In genomic region chr2:113527350-113528046, GRCh38 we compare ENCODE assay signal across 10 cellular contexts. TPM values are rescaled to one million over a fixed set of nuclear protein-coding genes. Genes with fewer than 3 reads are reported as not detected.
DNase-seq lines count a peak whose midpoint lies in the region; ATAC-seq and TF ChIP-seq lines count a peak whose summit lies in the region.
"Not testable (repeated sequence)": the region's sequence is repeated elsewhere in the genome, so short reads cannot be mapped to it uniquely, and the experiment has no call there.
"Had no signal": no experiment of that assay in that cellular context is flagged by ENCODE, and none has a peak within 500 bp of the region (broad histone marks: within the 10 kb centered on the region; RNA-seq: fewer than 3 reads in every experiment).

No MANE protein-coding gene starts in this region.

- H3K27me3 ChIP-seq in lower lobe of right lung (ENCODE audit: low read depth) = not testable (repeated sequence)

- H3K4me1 ChIP-seq in lower lobe of right lung = not testable (repeated sequence)

- not testable (repeated sequence) for DNase-seq in central memory CD8-positive, alpha-beta T cell (ENCODE audit: low spot score in 2 of 2); lower lobe of right lung; stimulated activated naive CD8-positive, alpha-beta T cell treated with anti-CD3 and anti-CD28 coated beads, Interleukin-15, amount 100 ng/mL, for 72 hours

- H3K9me3 Mint-ChIP-seq in central memory CD8-positive, alpha-beta T cell; stimulated activated naive CD8-positive, alpha-beta T cell treated with anti-CD3 and anti-CD28 coated beads, Interleukin-15, amount 100 ng/mL, for 72 hours: not testable (repeated sequence)

- H3K4me3 ChIP-seq in lower lobe of right lung = not testable (repeated sequence)

- not testable (repeated sequence) for H3K36me3 Mint-ChIP-seq in central memory CD8-positive, alpha-beta T cell (ENCODE audit: insufficient read depth)

- not testable (repeated sequence) for TF ChIP-seq CTCF in lower lobe of right lung (IDR thresholded peaks at IDR 0.05)

- H3K9me3 ChIP-seq in lower lobe of right lung = not testable (repeated sequence)

- not testable (repeated sequence) for H3K27ac Mint-ChIP-seq in central memory CD8-positive, alpha-beta T cell (ENCODE audit: low read depth); stimulated activated naive CD8-positive, alpha-beta T cell treated with anti-CD3 and anti-CD28 coated beads, Interleukin-15, amount 100 ng/mL, for 72 hours

- not testable (repeated sequence) for H3K4me3 Mint-ChIP-seq in central memory CD8-positive, alpha-beta T cell; stimulated activated naive CD8-positive, alpha-beta T cell treated with anti-CD3 and anti-CD28 coated beads, Interleukin-15, amount 100 ng/mL, for 72 hours

- ATAC-seq in GM18502 (IDR thresholded peaks at IDR 0.05; ENCODE audit: poor library complexity, unreplicated experiment) (peak; percentile 94), GM19397 (IDR thresholded peaks at IDR 0.05; ENCODE audit: unreplicated experiment) (peak; percentile 68), HG02610 (IDR thresholded peaks at IDR 0.05; ENCODE audit: unreplicated experiment) (peak; percentile 77), HG03175 (IDR thresholded peaks at IDR 0.05; ENCODE audit: unreplicated experiment) (peak; percentile 76), SK-N-SH treated with all-trans-retinoic acid at 6 μM for 48 hours (peak; percentile 98), lower lobe of right lung (peak; percentile 93 to 94)
- peak; percentile 83 for ATAC-seq in central memory CD8-positive, alpha-beta T cell (replicated peaks; ENCODE audit: extremely low read depth, poor library complexity, severe bottlenecking)
- ATAC-seq in stimulated activated naive CD8-positive, alpha-beta T cell treated with anti-CD3 and anti-CD28 coated beads, Interleukin-15, amount 100 ng/mL, for 72 hours = peak; percentile 84

- intact Hi-C loops in lower lobe of right lung (cut with DNase I) = not testable (repeated sequence)

- not testable (repeated sequence) for H3K36me3 ChIP-seq in lower lobe of right lung

- H3K27ac ChIP-seq in lower lobe of right lung = not testable (repeated sequence)

- H3K27me3 Mint-ChIP-seq in central memory CD8-positive, alpha-beta T cell; stimulated activated naive CD8-positive, alpha-beta T cell treated with anti-CD3 and anti-CD28 coated beads, Interleukin-15, amount 100 ng/mL, for 72 hours: not testable (repeated sequence)

- not testable (repeated sequence) for H3K4me1 Mint-ChIP-seq in central memory CD8-positive, alpha-beta T cell; stimulated activated naive CD8-positive, alpha-beta T cell treated with anti-CD3 and anti-CD28 coated beads, Interleukin-15, amount 100 ng/mL, for 72 hours

RNA-seq across cellular contexts. Expression of gene FOXD4L1, which starts 29.0 kb away (rescaled TPM):
- total RNA-seq in lower lobe of right lung = 0.62 TPM
- total RNA-seq: endothelial cell of umbilical vein, H9 had no signal
